In genomic region chr1:154629160-154630073, GRCh38 we compare ENCODE assay signal across 1 cellular context.
TF ChIP-seq lines count a peak whose summit lies in the region.

No MANE protein-coding gene starts in this region.

TF ChIP-seq in SK-N-SH, 30 proteins besides CTCF, POLR2A, EP300 and RAD21 (continued from another document):
- no peak for TF ChIP-seq MAX (IDR thresholded peaks at IDR 0.05; ENCODE audit: low read depth)
- no peak for TF ChIP-seq NFIC (IDR thresholded peaks at IDR 0.05; ENCODE audit: borderline replicate concordance)
- TF ChIP-seq GATA2 (CRISPR knock-in tag; IDR thresholded peaks at IDR 0.05) = no peak
- TF ChIP-seq FOSL2 (IDR thresholded peaks at IDR 0.05; ENCODE audit: borderline replicate concordance, low read depth) = no peak
- no peak for TF ChIP-seq YY1 (IDR thresholded peaks at IDR 0.05; ENCODE audit: low read depth)
- no peak for TF ChIP-seq EZH2phosphoT487 (IDR thresholded peaks at IDR 0.05; ENCODE audit: borderline replicate concordance, low read depth)
- no peak for TF ChIP-seq TCF12 (IDR thresholded peaks at IDR 0.05)
